1 cellular context compared by ENCODE assay signal in genomic region chr4:76017056-76017686, GRCh38.
TF ChIP-seq lines count a peak whose summit lies in the region.

No MANE protein-coding gene starts in this region.

TF ChIP-seq in IMR-90, 13 proteins besides CTCF, POLR2A, EP300 and RAD21:
- TF ChIP-seq CEBPB (IDR thresholded peaks at IDR 0.05; ENCODE audit: low read depth, low read length) (no peak), MXI1 (IDR thresholded peaks at IDR 0.05; ENCODE audit: borderline replicate concordance, low read depth, low read length) (no peak), MAFK (IDR thresholded peaks at IDR 0.05; ENCODE audit: low read depth, low read length) (no peak), FOS (IDR thresholded peaks at IDR 0.05; ENCODE audit: low read depth, low read length) (no peak), USF2 (IDR thresholded peaks at IDR 0.05; ENCODE audit: low read depth, low read length) (no peak), BHLHE40 (IDR thresholded peaks at IDR 0.05; ENCODE audit: low read depth, low read length) (no peak), RCOR1 (IDR thresholded peaks at IDR 0.05; ENCODE audit: insufficient replicate concordance, low read length) (no peak), SMC3 (IDR thresholded peaks at IDR 0.05; ENCODE audit: low read depth, low read length) (no peak), RFX5 (IDR thresholded peaks at IDR 0.05; ENCODE audit: low read depth, low read length) (no peak), CHD1 (IDR thresholded peaks at IDR 0.05; ENCODE audit: low read depth, low read length) (no peak), NFE2L2 (IDR thresholded peaks at IDR 0.05; ENCODE audit: low read depth, low read length) (no peak)
- TF ChIP-seq, protein P1, sequence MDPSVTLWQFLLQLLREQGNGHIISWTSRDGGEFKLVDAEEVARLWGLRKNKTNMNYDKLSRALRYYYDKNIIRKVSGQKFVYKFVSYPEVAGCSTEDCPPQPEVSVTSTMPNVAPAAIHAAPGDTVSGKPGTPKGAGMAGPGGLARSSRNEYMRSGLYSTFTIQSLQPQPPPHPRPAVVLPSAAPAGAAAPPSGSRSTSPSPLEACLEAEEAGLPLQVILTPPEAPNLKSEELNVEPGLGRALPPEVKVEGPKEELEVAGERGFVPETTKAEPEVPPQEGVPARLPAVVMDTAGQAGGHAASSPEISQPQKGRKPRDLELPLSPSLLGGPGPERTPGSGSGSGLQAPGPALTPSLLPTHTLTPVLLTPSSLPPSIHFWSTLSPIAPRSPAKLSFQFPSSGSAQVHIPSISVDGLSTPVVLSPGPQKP (IDR thresholded peaks at IDR 0.05; ENCODE audit: borderline replicate concordance, low read depth, low read length): no peak
